ENCODE assay signal across 21 cellular contexts in genomic region chr11:36095716-36096115, GRCh38.
DNase-seq lines count a peak whose midpoint lies in the region; ATAC-seq and TF ChIP-seq lines count a peak whose summit lies in the region.
"Had no signal": no experiment of that assay in that cellular context is flagged by ENCODE, and none has a peak within 500 bp of the region (broad histone marks: within the 10 kb centered on the region; RNA-seq: fewer than 3 reads in every experiment).

No MANE protein-coding gene starts in this region.

- no peak for TF ChIP-seq CTCF in fibroblast of mammary gland (conservative IDR thresholded peaks at IDR 0.05; ENCODE audit: control insufficient read depth, insufficient read depth, low read depth, low read length)

- no peak overlapping the region for H3K4me3 ChIP-seq in fibroblast of mammary gland (ENCODE audit: control insufficient read depth, low read depth, low read length)
- H3K4me3 ChIP-seq: BLaER1, GM12878, Peyer's patch had no signal

- DNase-seq in astrocyte of the hippocampus (ENCODE audit: low read depth, low spot score) (peak; percentile 62), fibroblast of mammary gland (ENCODE audit: low read depth) (peak; percentile 50), mucosa of gallbladder (ENCODE audit: low spot score) (peak; percentile 24), NAMALWA (ENCODE audit: low spot score) (no peak)
- DNase-seq: CD4-positive, alpha-beta T cell; DND-41; GOT3; HCEC 1CT; IMR-90; NCI-H1694; NCI-H2081; NCI-H2171; NCI-H345; NCI-H524; NCI-H82; Peyer's patch had no signal

- ATAC-seq in GM18502 (IDR thresholded peaks at IDR 0.05; ENCODE audit: poor library complexity, unreplicated experiment) (no peak), HG02938 (IDR thresholded peaks at IDR 0.05; ENCODE audit: unreplicated experiment) (no peak), HG02870 (IDR thresholded peaks at IDR 0.05; ENCODE audit: unreplicated experiment) (no peak)
- ATAC-seq: GM12878 had no signal
